In genomic region chr16:31141489-31142108, GRCh38 we compare ENCODE assay signal across 7 cellular contexts. TPM values are rescaled to one million over a fixed set of nuclear protein-coding genes. Genes with fewer than 3 reads are reported as not detected.
DNase-seq lines count a peak whose midpoint lies in the region; ATAC-seq and TF ChIP-seq lines count a peak whose summit lies in the region.
"Had no signal": no experiment of that assay in that cellular context is flagged by ENCODE, and none has a peak within 500 bp of the region (broad histone marks: within the 10 kb centered on the region; RNA-seq: fewer than 3 reads in every experiment).

No MANE protein-coding gene starts in this region.

- H3K9me3 ChIP-seq in hepatocyte (ENCODE audit: low read depth), result no peaks in the 10 kb centered on the region
- no peaks in the 10 kb centered on the region for H3K9me3 ChIP-seq in upper lobe of right lung

- no peaks in the 10 kb centered on the region for H3K9me3 Mint-ChIP-seq in T-helper 1 cell treated with Interleukin-12 subunit alpha and Interleukin-12 subunit beta and Interleukin-4 antibody, amounts not matched to agents 30 μg/mL and 1 μg/mL, for 36 hours

- DNase-seq in GM13976 (ENCODE audit: low spot score) (peak; percentile 48), hepatocyte (ENCODE audit: low spot score) (peak; percentile 71), upper lobe of right lung (peak; percentile 70)
- DNase-seq in stimulated activated naive CD4-positive, alpha-beta T cell (lab: John Stamatoyannopoulos, UW), result no peak
- no peak for DNase-seq in activated CD4-positive, CD25-positive, alpha-beta regulatory T cell treated with anti-CD3 and anti-CD28 coated beads, Interleukin-2, amount 50 U/mL, for 72 hours

- H3K27me3 ChIP-seq in hepatocyte, result no peaks in the 10 kb centered on the region
- H3K27me3 ChIP-seq in upper lobe of right lung, result no peaks in the 10 kb centered on the region
- H3K27me3 ChIP-seq: SJSA1 had no signal

- H3K27me3 Mint-ChIP-seq in T-helper 1 cell treated with Interleukin-12 subunit alpha and Interleukin-12 subunit beta and Interleukin-4 antibody, amounts not matched to agents 30 μg/mL and 1 μg/mL, for 36 hours (ENCODE audit: low read depth), result peaks cover 5% of the 10 kb centered on the region

- in situ Hi-C loops in GM13976 (cut with MboI; ENCODE audit: low sequenced_read_pairs, unreplicated experiment), result no loop called here

- peaks cover 3% of the 10 kb centered on the region for H3K4me1 Mint-ChIP-seq in T-helper 1 cell treated with Interleukin-12 subunit alpha and Interleukin-12 subunit beta and Interleukin-4 antibody, amounts not matched to agents 30 μg/mL and 1 μg/mL, for 36 hours (ENCODE audit: low read depth)

- TF ChIP-seq CTCF in GM13976 (IDR thresholded peaks at IDR 0.05; ENCODE audit: borderline replicate concordance, control extremely low read depth, extremely low read depth, insufficient read depth, missing control alignments), result no peak
- TF ChIP-seq CTCF in hepatocyte (IDR thresholded peaks at IDR 0.05; ENCODE audit: poor library complexity), result no peak
- no peak for TF ChIP-seq CTCF in upper lobe of right lung (IDR thresholded peaks at IDR 0.05)

- H3K4me3 ChIP-seq in hepatocyte, result no peak overlapping the region
- peak overlapping the region; percentile 37 for H3K4me3 ChIP-seq in upper lobe of right lung

- WGBS in hepatocyte (ENCODE audit: low lambda C conversion rate, missing lambda C conversion rate), result 36% methylated on average over 10 of the region's 10 CpGs

- no peak for ATAC-seq in upper lobe of right lung

- H3K36me3 Mint-ChIP-seq in T-helper 1 cell treated with Interleukin-12 subunit alpha and Interleukin-12 subunit beta and Interleukin-4 antibody, amounts not matched to agents 30 μg/mL and 1 μg/mL, for 36 hours (ENCODE audit: low read depth), result no peaks in the 10 kb centered on the region

- H3K27ac Mint-ChIP-seq in T-helper 1 cell treated with Interleukin-12 subunit alpha and Interleukin-12 subunit beta and Interleukin-4 antibody, amounts not matched to agents 30 μg/mL and 1 μg/mL, for 36 hours, result peak overlapping the region; percentile 74

- peak overlapping the region; percentile 72 for H3K4me2 ChIP-seq in hepatocyte

- peak overlapping the region; percentile 63 for H3K4me3 Mint-ChIP-seq in T-helper 1 cell treated with Interleukin-12 subunit alpha and Interleukin-12 subunit beta and Interleukin-4 antibody, amounts not matched to agents 30 μg/mL and 1 μg/mL, for 36 hours

- no peaks in the 10 kb centered on the region for H4K20me1 ChIP-seq in hepatocyte (ENCODE audit: insufficient read depth, poor library complexity, severe bottlenecking)

- H3K4me1 ChIP-seq in hepatocyte (ENCODE audit: insufficient read depth), result peaks cover 18% of the 10 kb centered on the region
- H3K4me1 ChIP-seq in upper lobe of right lung, result peaks cover 18% of the 10 kb centered on the region

- peaks cover 2% of the 10 kb centered on the region for H3K79me2 ChIP-seq in hepatocyte

- H3K9me2 ChIP-seq in hepatocyte (replicated peaks; ENCODE audit: insufficient read depth), result no peaks in the 10 kb centered on the region

- no peaks in the 10 kb centered on the region for H3K36me3 ChIP-seq in hepatocyte (replicated peaks; ENCODE audit: insufficient read depth, low read depth)
- H3K36me3 ChIP-seq in upper lobe of right lung, result no peaks in the 10 kb centered on the region
- H3K36me3 ChIP-seq: SJSA1 had no signal

- intact Hi-C loops in upper lobe of right lung (cut with DNase I), result no loop called here

- H3K27ac ChIP-seq in hepatocyte (peak overlapping the region; percentile 73), upper lobe of right lung (peak overlapping the region; percentile 80)
- H3K27ac ChIP-seq: SJSA1 had no signal

- peak overlapping the region; percentile 32 for H2AFZ ChIP-seq in hepatocyte

RNA-seq across cellular contexts. Expression of gene PRSS8, which starts 6.1 kb away (rescaled TPM):
- total RNA-seq in hepatocyte (155 and 192 TPM in 2 replicates), upper lobe of right lung (103 TPM)
- polyA plus RNA-seq in hepatocyte, result 297 and 320 TPM in 2 replicates
- total RNA-seq: SJSA1 had no signal

RNA-seq across cellular contexts. Expression of gene PRSS36, which starts 8.3 kb away (rescaled TPM):
- 0.63 and 2.9 TPM in 2 replicates for total RNA-seq in hepatocyte
- polyA plus RNA-seq in hepatocyte, result 1.4 and 2.1 TPM in 2 replicates
- 3.5 TPM for total RNA-seq in upper lobe of right lung

RNA-seq across cellular contexts. Expression of gene KAT8, which starts 24.1 kb away (rescaled TPM):
- total RNA-seq in hepatocyte (44.2 and 53.4 TPM in 2 replicates), upper lobe of right lung (80.4 TPM)
- 33.9 and 34.8 TPM in 2 replicates for polyA plus RNA-seq in hepatocyte

RNA-seq across cellular contexts. Expression of gene BCKDK, which starts 33.4 kb away (rescaled TPM):
- total RNA-seq in hepatocyte, result 27.3 and 30.9 TPM in 2 replicates
- polyA plus RNA-seq in hepatocyte, result 62.1 and 75.2 TPM in 2 replicates
- total RNA-seq in upper lobe of right lung, result 33.3 TPM

RNA-seq across cellular contexts. Expression of gene FUS, which starts 38.3 kb away (rescaled TPM):
- 39.7 and 47.4 TPM in 2 replicates for total RNA-seq in hepatocyte
- 327 and 345 TPM in 2 replicates for polyA plus RNA-seq in hepatocyte
- 175 TPM for total RNA-seq in upper lobe of right lung

Comparison
In these comparisons a context has a peak if more than half of its experiments do, and no peak if none do; other contexts are left out.
1. DNase-seq: peak in GM13976 (single experiment), hepatocyte (single experiment) and upper lobe of right lung (single experiment); none in stimulated activated naive CD4-positive, alpha-beta T cell (0 of 6) and activated CD4-positive, CD25-positive, alpha-beta regulatory T cell treated with anti-CD3 and anti-CD28 coated beads, Interleukin-2, amount 50 U/mL, for 72 hours (single experiment).